Comparison of ENCODE assay signal across 9 cellular contexts in the genomic region with DNA sequence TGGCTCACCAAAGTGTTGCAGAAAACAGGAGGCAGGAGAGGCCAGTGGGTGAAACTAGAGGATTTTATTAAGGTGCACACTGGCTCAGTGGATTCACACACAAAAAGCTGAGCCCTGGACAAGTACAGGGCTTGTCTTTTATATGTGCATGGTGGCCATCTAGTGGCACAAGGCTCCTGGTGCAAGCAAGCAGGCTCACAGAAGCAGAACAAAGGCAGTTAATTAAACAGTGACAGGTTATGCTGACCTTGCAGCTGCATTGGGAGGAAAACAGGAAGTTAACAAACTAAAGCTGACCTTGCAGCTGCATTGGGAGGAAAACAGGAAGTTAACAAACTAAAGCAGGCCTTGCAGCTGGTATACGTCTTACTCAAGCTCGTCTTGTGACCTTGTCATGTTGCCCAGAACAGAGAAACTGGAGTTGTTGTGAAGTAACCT.
A peak's percentile ranks its signal among the peaks of the same experiment; 100 is the strongest.
DNase-seq lines count a peak whose midpoint lies in the region; ATAC-seq and TF ChIP-seq lines count a peak whose summit lies in the region.
"Had no signal": no experiment of that assay in that cellular context is flagged by ENCODE, and none has a peak within 500 bp of the region (broad histone marks: within the 10 kb centered on the region; RNA-seq: fewer than 3 reads in every experiment).

No MANE protein-coding gene starts in this region.

- no peaks in the 10 kb centered on the region for H3K79me2 ChIP-seq in DND-41 (ENCODE audit: insufficient read depth, low read length)

- 0 out of 2 replicates have a peak, but pooled peaks cover 3% of the 10 kb centered on the region for H3K36me3 ChIP-seq in DND-41 (ENCODE audit: insufficient read depth, low read length)
- H3K36me3 ChIP-seq: adrenal gland had no signal

- no peak overlapping the region for H3K9ac ChIP-seq in DND-41 (ENCODE audit: low read depth, low read length)

- DNase-seq in DND-41 (peak; percentile 61), H4 (ENCODE audit: low spot score) (peak; percentile 52), SK-MEL-5 (ENCODE audit: low read depth, low spot score) (peak; percentile 25), iPS DF 4.7 (ENCODE audit: extremely low read depth, low spot score) (peak; percentile 44), COR-L47 (lab: John Stamatoyannopoulos, UW) (no peak)

- peak; percentile 76 for ATAC-seq in DND-41 (ENCODE audit: insufficient read depth, low read depth)
- no peak for ATAC-seq in HG03571 (IDR thresholded peaks at IDR 0.05; ENCODE audit: unreplicated experiment)
- no peak for ATAC-seq in HG03442 (IDR thresholded peaks at IDR 0.05; ENCODE audit: unreplicated experiment)
- ATAC-seq in GM21447 (IDR thresholded peaks at IDR 0.05; ENCODE audit: unreplicated experiment) = no peak

- in situ Hi-C loops in SK-MEL-5 (cut with HindIII; ENCODE audit: low pct_unique_long_range_greater_than_20kb, low sequenced_read_pairs) = no loop called here

- peak overlapping the region in 1 of 2 experiments; percentile 6; a peak in 1 of 4 replicates for H3K4me3 ChIP-seq in DND-41 (ENCODE audit: low read depth in 1 of 2, low read length in 2 of 2)
- H3K4me3 ChIP-seq: adrenal gland had no signal

- H4K20me1 ChIP-seq in DND-41 (ENCODE audit: insufficient read depth, low read length) = no peaks in the 10 kb centered on the region

- no peaks in the 10 kb centered on the region for H3K4me1 ChIP-seq in DND-41 (ENCODE audit: insufficient read depth, low read length)
- H3K4me1 ChIP-seq: adrenal gland had no signal

- H3K27ac ChIP-seq in DND-41 (ENCODE audit: low read length) = 0 out of 2 replicates have a peak overlapping the region, but pooled peaks have one; percentile 13
- H3K27ac ChIP-seq: adrenal gland had no signal

- H3K27me3 ChIP-seq in DND-41 (ENCODE audit: insufficient read depth, low read length, poor library complexity) = no peaks in the 10 kb centered on the region
- H3K27me3 ChIP-seq: adrenal gland had no signal

- no peak overlapping the region for H3K4me2 ChIP-seq in DND-41 (ENCODE audit: insufficient read depth, low read length)

- TF ChIP-seq CTCF in DND-41 (IDR thresholded peaks at IDR 0.05; ENCODE audit: borderline replicate concordance, extremely low read depth, low read length, poor library complexity, severe bottlenecking) = peak; percentile 67

- H3K9me3 ChIP-seq in DND-41 (ENCODE audit: insufficient read depth, low read length, severe bottlenecking) = peaks cover 46% of the 10 kb centered on the region

- no peak overlapping the region for H2AFZ ChIP-seq in DND-41 (ENCODE audit: low read depth, low read length)
